In genomic region chr7:84638339-84638697, GRCh38 we compare ENCODE assay signal across 1 cellular context.
TF ChIP-seq lines count a peak whose summit lies in the region.

No MANE protein-coding gene starts in this region.

TF ChIP-seq in IMR-90, 13 proteins besides CTCF, POLR2A, EP300 and RAD21:
- TF ChIP-seq ELK1 (IDR thresholded peaks at IDR 0.05; ENCODE audit: borderline replicate concordance, low read depth, low read length), result no peak
- TF ChIP-seq MAZ (IDR thresholded peaks at IDR 0.05; ENCODE audit: borderline replicate concordance, low read depth, low read length), result no peak
- no peak for TF ChIP-seq RFX5 (IDR thresholded peaks at IDR 0.05; ENCODE audit: low read depth, low read length)
- TF ChIP-seq CHD1 (IDR thresholded peaks at IDR 0.05; ENCODE audit: low read depth, low read length), result no peak
- no peak for TF ChIP-seq BHLHE40 (IDR thresholded peaks at IDR 0.05; ENCODE audit: low read depth, low read length)
- TF ChIP-seq MXI1 (IDR thresholded peaks at IDR 0.05; ENCODE audit: borderline replicate concordance, low read depth, low read length), result no peak
- TF ChIP-seq MAFK (IDR thresholded peaks at IDR 0.05; ENCODE audit: low read depth, low read length), result no peak
- no peak for TF ChIP-seq CEBPB (IDR thresholded peaks at IDR 0.05; ENCODE audit: low read depth, low read length)
- no peak for TF ChIP-seq SMC3 (IDR thresholded peaks at IDR 0.05; ENCODE audit: low read depth, low read length)
- no peak for TF ChIP-seq NFE2L2 (IDR thresholded peaks at IDR 0.05; ENCODE audit: low read depth, low read length)
- TF ChIP-seq RCOR1 (IDR thresholded peaks at IDR 0.05; ENCODE audit: insufficient replicate concordance, low read length), result no peak
- no peak for TF ChIP-seq FOS (IDR thresholded peaks at IDR 0.05; ENCODE audit: low read depth, low read length)
